Comparison of ENCODE assay signal across 10 cellular contexts in the genomic region with DNA sequence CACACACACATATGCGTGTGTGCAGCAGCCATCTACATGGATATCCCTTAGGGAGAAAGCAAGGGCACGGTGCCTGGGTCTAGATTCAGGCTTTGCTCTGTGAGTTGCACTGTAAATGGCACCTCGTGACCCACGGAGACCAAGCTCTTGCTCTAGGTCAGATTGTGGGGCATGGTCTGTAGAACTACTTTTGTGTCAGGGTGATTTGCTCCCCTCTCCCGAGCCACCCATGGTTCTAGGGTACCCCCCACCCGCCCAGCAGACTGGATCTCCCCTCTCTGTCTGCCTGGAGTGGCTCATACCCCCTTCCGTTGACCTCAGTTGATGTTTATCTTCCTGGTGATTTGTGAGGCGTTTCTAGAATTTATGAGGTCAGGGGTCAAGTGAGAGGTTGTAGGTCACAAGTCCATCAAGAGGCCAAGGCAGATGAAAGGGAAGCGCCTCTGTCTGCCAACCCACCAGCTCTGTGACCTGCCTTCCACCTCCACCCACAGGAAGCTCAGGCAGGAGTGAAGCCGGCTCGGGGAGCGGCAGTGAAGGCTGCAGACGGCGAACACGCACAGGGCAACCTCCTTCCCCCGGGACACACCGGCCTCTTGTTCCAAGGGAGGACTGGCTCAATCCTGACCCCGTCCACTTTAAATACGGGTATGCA.
DNase-seq lines count a peak whose midpoint lies in the region; ATAC-seq, FAIRE-seq and TF ChIP-seq lines count a peak whose summit lies in the region.
"Had no signal": no experiment of that assay in that cellular context is flagged by ENCODE, and none has a peak within 500 bp of the region (broad histone marks: within the 10 kb centered on the region; RNA-seq: fewer than 3 reads in every experiment).

No MANE protein-coding gene starts in this region.

- peak; percentile 73 for ATAC-seq in activated naive CD8-positive, alpha-beta T cell treated with anti-CD3 and anti-CD28 coated beads, Interleukin-2, amount 10 ng/mL, durations not matched to agents 7 days and 5 days (ENCODE audit: low read depth)
- no peak for ATAC-seq in GM21390 (IDR thresholded peaks at IDR 0.05; ENCODE audit: unreplicated experiment)

- peak; percentile 36 for FAIRE-seq in GM12892 (lab: Jason Lieb, UNC)
- FAIRE-seq: bronchial epithelial cell, H1 had no signal

- TF ChIP-seq POLR2A in GM12892 (IDR thresholded peaks at IDR 0.05; ENCODE audit: low read depth, low read length) = no peak

- H3K27ac Mint-ChIP-seq in activated naive CD8-positive, alpha-beta T cell treated with anti-CD3 and anti-CD28 coated beads, Interleukin-2, amount 10 ng/mL, durations not matched to agents 7 days and 5 days = peak overlapping the region; percentile 86

- peaks cover 3% of the 10 kb centered on the region for H3K27me3 Mint-ChIP-seq in activated naive CD8-positive, alpha-beta T cell treated with anti-CD3 and anti-CD28 coated beads, Interleukin-2, amount 10 ng/mL, durations not matched to agents 7 days and 5 days

- no peaks in the 10 kb centered on the region for H3K9me3 Mint-ChIP-seq in activated naive CD8-positive, alpha-beta T cell treated with anti-CD3 and anti-CD28 coated beads, Interleukin-2, amount 10 ng/mL, durations not matched to agents 7 days and 5 days

- no peak for TF ChIP-seq CTCF in retinal pigment epithelial cell (conservative IDR thresholded peaks at IDR 0.05; ENCODE audit: low read depth, low read length)

- H3K4me3 Mint-ChIP-seq in activated naive CD8-positive, alpha-beta T cell treated with anti-CD3 and anti-CD28 coated beads, Interleukin-2, amount 10 ng/mL, durations not matched to agents 7 days and 5 days = peak overlapping the region; percentile 68

- peak overlapping the region; percentile 5 for H3K4me3 ChIP-seq in retinal pigment epithelial cell (ENCODE audit: low read length)

- POLR2A ChIA-PET in activated naive CD8-positive, alpha-beta T cell treated with anti-CD3 and anti-CD28 coated beads, Interleukin-2, amount 10 ng/mL, durations not matched to agents 7 days and 5 days (lab: Charles Lee) = interaction anchor here (1.1 to 2.5 kb wide), 3 partner anchors 10 to 115 kb away, joined by 4 to 10 read pairs (median 6); partner anchors contain the start of gene TTLL12

- H3K36me3 Mint-ChIP-seq in activated naive CD8-positive, alpha-beta T cell treated with anti-CD3 and anti-CD28 coated beads, Interleukin-2, amount 10 ng/mL, durations not matched to agents 7 days and 5 days = no peaks in the 10 kb centered on the region

- H3K4me1 Mint-ChIP-seq in activated naive CD8-positive, alpha-beta T cell treated with anti-CD3 and anti-CD28 coated beads, Interleukin-2, amount 10 ng/mL, durations not matched to agents 7 days and 5 days = peaks cover 23% of the 10 kb centered on the region

- DNase-seq in GM12892 (ENCODE audit: insufficient read length) (peak; percentile 52), RPMI7951 (ENCODE audit: low read depth) (peak; percentile 22), retinal pigment epithelial cell (ENCODE audit: low read depth) (peak; percentile 10), HK-2 (ENCODE audit: unreplicated experiment) (no peak), DMS79 (lab: John Stamatoyannopoulos, UW) (no peak), LoVo (ENCODE audit: low spot score) (no peak)
- peak; percentile 69 for DNase-seq in activated naive CD8-positive, alpha-beta T cell treated with anti-CD3 and anti-CD28 coated beads, Interleukin-2, amount 10 ng/mL, durations not matched to agents 7 days and 5 days

Comparison
In these comparisons a context has a peak if more than half of its experiments do, and no peak if none do; other contexts are left out.
1. DNase-seq: peak in GM12892 (single experiment), RPMI7951 (single experiment), activated naive CD8-positive, alpha-beta T cell treated with anti-CD3 and anti-CD28 coated beads, Interleukin-2, amount 10 ng/mL, durations not matched to agents 7 days and 5 days (single experiment) and retinal pigment epithelial cell (single experiment); none in HK-2 (single experiment), DMS79 (single experiment) and LoVo (single experiment).